Comparison of ENCODE assay signal across 1 cellular context in the genomic region with DNA sequence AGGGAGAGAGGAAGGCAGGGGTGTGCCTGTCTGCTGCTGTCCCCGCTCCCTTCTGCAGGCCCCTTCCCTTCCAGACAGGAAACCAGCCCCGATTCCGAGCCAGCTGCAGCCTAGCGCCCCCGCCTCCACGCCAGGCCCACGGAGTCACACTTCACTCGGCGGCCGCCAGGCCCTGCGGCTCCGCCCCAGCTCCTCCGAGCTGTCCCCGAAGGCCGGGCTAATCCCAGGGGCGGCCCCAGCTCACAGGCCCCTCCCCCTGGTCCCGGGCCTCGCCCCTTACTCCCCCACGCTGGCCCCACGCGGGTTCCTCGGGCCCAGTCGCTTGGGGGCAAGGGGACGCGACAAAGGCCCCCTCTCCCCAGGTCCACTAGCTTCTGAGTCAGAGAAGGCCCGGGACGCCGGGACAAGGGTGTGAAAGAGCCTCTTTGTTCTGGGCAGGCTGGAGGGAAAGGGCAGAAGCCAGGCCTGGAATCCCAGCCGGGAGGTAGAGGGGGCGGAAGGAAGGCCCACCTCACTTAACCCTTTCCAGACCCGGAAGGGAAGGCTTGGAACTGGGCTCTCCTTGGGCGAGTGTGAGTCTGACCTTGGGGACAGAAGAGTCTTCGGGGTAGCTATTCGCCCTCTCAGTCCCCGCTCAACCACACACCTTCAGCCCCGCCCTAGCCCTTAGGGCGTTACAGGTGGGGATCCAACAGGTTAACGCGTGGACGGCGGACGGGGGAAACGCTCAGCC.
TF ChIP-seq lines count a peak whose summit lies in the region.

No MANE protein-coding gene starts in this region.

TF ChIP-seq in HepG2, 621 proteins besides CTCF, POLR2A, EP300 and RAD21 (continued from another document and continues in another):
- TF ChIP-seq, protein P1, sequence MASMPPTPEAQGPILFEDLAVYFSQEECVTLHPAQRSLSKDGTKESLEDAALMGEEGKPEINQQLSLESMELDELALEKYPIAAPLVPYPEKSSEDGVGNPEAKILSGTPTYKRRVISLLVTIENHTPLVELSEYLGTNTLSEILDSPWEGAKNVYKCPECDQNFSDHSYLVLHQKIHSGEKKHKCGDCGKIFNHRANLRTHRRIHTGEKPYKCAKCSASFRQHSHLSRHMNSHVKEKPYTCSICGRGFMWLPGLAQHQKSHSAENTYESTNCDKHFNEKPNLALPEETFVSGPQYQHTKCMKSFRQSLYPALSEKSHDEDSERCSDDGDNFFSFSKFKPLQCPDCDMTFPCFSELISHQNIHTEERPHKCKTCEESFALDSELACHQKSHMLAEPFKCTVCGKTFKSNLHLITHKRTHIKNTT (CRISPR knock-in tag; IDR thresholded peaks at IDR 0.05): no peak
- TF ChIP-seq, protein P2, sequence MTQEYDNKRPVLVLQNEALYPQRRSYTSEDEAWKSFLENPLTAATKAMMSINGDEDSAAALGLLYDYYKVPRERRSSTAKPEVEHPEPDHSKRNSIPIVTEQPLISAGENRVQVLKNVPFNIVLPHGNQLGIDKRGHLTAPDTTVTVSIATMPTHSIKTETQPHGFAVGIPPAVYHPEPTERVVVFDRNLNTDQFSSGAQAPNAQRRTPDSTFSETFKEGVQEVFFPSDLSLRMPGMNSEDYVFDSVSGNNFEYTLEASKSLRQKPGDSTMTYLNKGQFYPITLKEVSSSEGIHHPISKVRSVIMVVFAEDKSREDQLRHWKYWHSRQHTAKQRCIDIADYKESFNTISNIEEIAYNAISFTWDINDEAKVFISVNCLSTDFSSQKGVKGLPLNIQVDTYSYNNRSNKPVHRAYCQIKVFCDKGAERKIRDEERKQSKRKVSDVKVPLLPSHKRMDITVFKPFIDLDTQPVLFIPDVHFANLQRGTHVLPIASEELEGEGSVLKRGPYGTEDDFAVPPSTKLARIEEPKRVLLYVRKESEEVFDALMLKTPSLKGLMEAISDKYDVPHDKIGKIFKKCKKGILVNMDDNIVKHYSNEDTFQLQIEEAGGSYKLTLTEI (CRISPR knock-in tag; conservative IDR thresholded peaks at IDR 0.05): no peak
- TF ChIP-seq ZNF329 (CRISPR knock-in tag; IDR thresholded peaks at IDR 0.05; ENCODE audit: low read depth) (0 out of 2 replicates have a peak, but pooled peaks have one; percentile 2), KLF11 (CRISPR knock-in tag; IDR thresholded peaks at IDR 0.05) (peak; percentile 74), ZBTB7A (CRISPR knock-in tag; IDR thresholded peaks at IDR 0.05) (peak; percentile 96), ZFP36 (IDR thresholded peaks at IDR 0.05; ENCODE audit: borderline replicate concordance, low read depth, low read length, partially characterized antibody) (no peak), ZNF317 (CRISPR knock-in tag; IDR thresholded peaks at IDR 0.05) (peak; percentile 55; the same call in 1 of the 2 replicates), IKZF1 (IDR thresholded peaks at IDR 0.05) (no peak), ZBTB1 (CRISPR knock-in tag; IDR thresholded peaks at IDR 0.05; ENCODE audit: borderline replicate concordance) (no peak), ZNF143 (CRISPR knock-in tag; IDR thresholded peaks at IDR 0.05) (peak; percentile 7), NFIC (IDR thresholded peaks at IDR 0.05; ENCODE audit: low read length) (no peak; the same call in 1 of the 2 replicates), REL (CRISPR knock-in tag; conservative IDR thresholded peaks at IDR 0.05) (peak; percentile 90), ZNF382 (CRISPR knock-in tag; IDR thresholded peaks at IDR 0.05; ENCODE audit: borderline replicate concordance) (no peak), EEA1 (CRISPR knock-in tag; IDR thresholded peaks at IDR 0.05; ENCODE audit: borderline replicate concordance) (no peak), SOX6 (IDR thresholded peaks at IDR 0.05) (no peak), SOX6 (CRISPR knock-in tag; IDR thresholded peaks at IDR 0.05) (peak; percentile 89), ZSCAN22 (CRISPR knock-in tag; IDR thresholded peaks at IDR 0.05) (peak; percentile 50; the same call in 1 of the 2 replicates), ZNF703 (CRISPR knock-in tag; IDR thresholded peaks at IDR 0.05; ENCODE audit: borderline replicate concordance) (peak; percentile 93), SIN3B (IDR thresholded peaks at IDR 0.05; ENCODE audit: low read length) (no peak; the same call in 1 of the 2 replicates), ZSCAN20 (CRISPR knock-in tag; IDR thresholded peaks at IDR 0.05; ENCODE audit: borderline replicate concordance) (peak; percentile 71), ZNF235 (CRISPR knock-in tag; IDR thresholded peaks at IDR 0.05; ENCODE audit: borderline replicate concordance) (peak; percentile 85), HNRNPUL1 (IDR thresholded peaks at IDR 0.05; ENCODE audit: low read depth, low read length) (no peak), TBL1XR1 (IDR thresholded peaks at IDR 0.05; ENCODE audit: borderline replicate concordance, low read length, partially characterized antibody) (no peak), FOXK1 (CRISPR knock-in tag; IDR thresholded peaks at IDR 0.05; ENCODE audit: borderline replicate concordance, low read depth) (0 out of 2 replicates have a peak, but pooled peaks have one; percentile 56), ZNF550 (CRISPR knock-in tag; IDR thresholded peaks at IDR 0.05; ENCODE audit: borderline replicate concordance) (no peak), ZNF737 (CRISPR knock-in tag; IDR thresholded peaks at IDR 0.05; ENCODE audit: borderline replicate concordance) (no peak), ZNF549 (CRISPR knock-in tag; IDR thresholded peaks at IDR 0.05) (no peak), ZFP36L2 (CRISPR knock-in tag; IDR thresholded peaks at IDR 0.05) (no peak), ZNF331 (CRISPR knock-in tag; IDR thresholded peaks at IDR 0.05) (no peak; the same call in 1 of the 2 replicates)
- TF ChIP-seq, protein P3, sequence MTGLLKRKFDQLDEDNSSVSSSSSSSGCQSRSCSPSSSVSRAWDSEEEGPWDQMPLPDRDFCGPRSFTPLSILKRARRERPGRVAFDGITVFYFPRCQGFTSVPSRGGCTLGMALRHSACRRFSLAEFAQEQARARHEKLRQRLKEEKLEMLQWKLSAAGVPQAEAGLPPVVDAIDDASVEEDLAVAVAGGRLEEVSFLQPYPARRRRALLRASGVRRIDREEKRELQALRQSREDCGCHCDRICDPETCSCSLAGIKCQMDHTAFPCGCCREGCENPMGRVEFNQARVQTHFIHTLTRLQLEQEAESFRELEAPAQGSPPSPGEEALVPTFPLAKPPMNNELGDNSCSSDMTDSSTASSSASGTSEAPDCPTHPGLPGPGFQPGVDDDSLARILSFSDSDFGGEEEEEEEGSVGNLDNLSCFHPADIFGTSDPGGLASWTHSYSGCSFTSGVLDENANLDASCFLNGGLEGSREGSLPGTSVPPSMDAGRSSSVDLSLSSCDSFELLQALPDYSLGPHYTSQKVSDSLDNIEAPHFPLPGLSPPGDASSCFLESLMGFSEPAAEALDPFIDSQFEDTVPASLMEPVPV (CRISPR knock-in tag; IDR thresholded peaks at IDR 0.05): peak; percentile 97
- TF ChIP-seq, protein P4, sequence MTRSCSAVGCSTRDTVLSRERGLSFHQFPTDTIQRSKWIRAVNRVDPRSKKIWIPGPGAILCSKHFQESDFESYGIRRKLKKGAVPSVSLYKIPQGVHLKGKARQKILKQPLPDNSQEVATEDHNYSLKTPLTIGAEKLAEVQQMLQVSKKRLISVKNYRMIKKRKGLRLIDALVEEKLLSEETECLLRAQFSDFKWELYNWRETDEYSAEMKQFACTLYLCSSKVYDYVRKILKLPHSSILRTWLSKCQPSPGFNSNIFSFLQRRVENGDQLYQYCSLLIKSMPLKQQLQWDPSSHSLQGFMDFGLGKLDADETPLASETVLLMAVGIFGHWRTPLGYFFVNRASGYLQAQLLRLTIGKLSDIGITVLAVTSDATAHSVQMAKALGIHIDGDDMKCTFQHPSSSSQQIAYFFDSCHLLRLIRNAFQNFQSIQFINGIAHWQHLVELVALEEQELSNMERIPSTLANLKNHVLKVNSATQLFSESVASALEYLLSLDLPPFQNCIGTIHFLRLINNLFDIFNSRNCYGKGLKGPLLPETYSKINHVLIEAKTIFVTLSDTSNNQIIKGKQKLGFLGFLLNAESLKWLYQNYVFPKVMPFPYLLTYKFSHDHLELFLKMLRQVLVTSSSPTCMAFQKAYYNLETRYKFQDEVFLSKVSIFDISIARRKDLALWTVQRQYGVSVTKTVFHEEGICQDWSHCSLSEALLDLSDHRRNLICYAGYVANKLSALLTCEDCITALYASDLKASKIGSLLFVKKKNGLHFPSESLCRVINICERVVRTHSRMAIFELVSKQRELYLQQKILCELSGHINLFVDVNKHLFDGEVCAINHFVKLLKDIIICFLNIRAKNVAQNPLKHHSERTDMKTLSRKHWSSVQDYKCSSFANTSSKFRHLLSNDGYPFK (CRISPR knock-in tag; IDR thresholded peaks at IDR 0.05; ENCODE audit: borderline replicate concordance): peak; percentile 79; the same call in 1 of the 2 replicates
- TF ChIP-seq, protein P5, sequence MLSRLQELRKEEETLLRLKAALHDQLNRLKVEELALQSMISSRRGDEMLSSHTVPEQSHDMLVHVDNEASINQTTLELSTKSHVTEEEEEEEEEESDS (CRISPR knock-in tag; IDR thresholded peaks at IDR 0.05; ENCODE audit: borderline replicate concordance): no peak
- TF ChIP-seq, protein P6, sequence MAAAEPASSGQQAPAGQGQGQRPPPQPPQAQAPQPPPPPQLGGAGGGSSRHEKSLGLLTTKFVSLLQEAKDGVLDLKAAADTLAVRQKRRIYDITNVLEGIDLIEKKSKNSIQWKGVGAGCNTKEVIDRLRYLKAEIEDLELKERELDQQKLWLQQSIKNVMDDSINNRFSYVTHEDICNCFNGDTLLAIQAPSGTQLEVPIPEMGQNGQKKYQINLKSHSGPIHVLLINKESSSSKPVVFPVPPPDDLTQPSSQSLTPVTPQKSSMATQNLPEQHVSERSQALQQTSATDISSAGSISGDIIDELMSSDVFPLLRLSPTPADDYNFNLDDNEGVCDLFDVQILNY (CRISPR knock-in tag; conservative IDR thresholded peaks at IDR 0.05): no peak
- TF ChIP-seq, protein P7, sequence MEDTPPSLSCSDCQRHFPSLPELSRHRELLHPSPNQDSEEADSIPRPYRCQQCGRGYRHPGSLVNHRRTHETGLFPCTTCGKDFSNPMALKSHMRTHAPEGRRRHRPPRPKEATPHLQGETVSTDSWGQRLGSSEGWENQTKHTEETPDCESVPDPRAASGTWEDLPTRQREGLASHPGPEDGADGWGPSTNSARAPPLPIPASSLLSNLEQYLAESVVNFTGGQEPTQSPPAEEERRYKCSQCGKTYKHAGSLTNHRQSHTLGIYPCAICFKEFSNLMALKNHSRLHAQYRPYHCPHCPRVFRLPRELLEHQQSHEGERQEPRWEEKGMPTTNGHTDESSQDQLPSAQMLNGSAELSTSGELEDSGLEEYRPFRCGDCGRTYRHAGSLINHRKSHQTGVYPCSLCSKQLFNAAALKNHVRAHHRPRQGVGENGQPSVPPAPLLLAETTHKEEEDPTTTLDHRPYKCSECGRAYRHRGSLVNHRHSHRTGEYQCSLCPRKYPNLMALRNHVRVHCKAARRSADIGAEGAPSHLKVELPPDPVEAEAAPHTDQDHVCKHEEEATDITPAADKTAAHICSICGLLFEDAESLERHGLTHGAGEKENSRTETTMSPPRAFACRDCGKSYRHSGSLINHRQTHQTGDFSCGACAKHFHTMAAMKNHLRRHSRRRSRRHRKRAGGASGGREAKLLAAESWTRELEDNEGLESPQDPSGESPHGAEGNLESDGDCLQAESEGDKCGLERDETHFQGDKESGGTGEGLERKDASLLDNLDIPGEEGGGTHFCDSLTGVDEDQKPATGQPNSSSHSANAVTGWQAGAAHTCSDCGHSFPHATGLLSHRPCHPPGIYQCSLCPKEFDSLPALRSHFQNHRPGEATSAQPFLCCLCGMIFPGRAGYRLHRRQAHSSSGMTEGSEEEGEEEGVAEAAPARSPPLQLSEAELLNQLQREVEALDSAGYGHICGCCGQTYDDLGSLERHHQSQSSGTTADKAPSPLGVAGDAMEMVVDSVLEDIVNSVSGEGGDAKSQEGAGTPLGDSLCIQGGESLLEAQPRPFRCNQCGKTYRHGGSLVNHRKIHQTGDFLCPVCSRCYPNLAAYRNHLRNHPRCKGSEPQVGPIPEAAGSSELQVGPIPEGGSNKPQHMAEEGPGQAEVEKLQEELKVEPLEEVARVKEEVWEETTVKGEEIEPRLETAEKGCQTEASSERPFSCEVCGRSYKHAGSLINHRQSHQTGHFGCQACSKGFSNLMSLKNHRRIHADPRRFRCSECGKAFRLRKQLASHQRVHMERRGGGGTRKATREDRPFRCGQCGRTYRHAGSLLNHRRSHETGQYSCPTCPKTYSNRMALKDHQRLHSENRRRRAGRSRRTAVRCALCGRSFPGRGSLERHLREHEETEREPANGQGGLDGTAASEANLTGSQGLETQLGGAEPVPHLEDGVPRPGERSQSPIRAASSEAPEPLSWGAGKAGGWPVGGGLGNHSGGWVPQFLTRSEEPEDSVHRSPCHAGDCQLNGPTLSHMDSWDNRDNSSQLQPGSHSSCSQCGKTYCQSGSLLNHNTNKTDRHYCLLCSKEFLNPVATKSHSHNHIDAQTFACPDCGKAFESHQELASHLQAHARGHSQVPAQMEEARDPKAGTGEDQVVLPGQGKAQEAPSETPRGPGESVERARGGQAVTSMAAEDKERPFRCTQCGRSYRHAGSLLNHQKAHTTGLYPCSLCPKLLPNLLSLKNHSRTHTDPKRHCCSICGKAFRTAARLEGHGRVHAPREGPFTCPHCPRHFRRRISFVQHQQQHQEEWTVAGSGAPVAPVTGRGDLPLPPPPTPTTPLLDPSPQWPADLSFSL (CRISPR knock-in tag; IDR thresholded peaks at IDR 0.05): peak; percentile 65; the same call in 1 of the 2 replicates
- TF ChIP-seq, protein P8, sequence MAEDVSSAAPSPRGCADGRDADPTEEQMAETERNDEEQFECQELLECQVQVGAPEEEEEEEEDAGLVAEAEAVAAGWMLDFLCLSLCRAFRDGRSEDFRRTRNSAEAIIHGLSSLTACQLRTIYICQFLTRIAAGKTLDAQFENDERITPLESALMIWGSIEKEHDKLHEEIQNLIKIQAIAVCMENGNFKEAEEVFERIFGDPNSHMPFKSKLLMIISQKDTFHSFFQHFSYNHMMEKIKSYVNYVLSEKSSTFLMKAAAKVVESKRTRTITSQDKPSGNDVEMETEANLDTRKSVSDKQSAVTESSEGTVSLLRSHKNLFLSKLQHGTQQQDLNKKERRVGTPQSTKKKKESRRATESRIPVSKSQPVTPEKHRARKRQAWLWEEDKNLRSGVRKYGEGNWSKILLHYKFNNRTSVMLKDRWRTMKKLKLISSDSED (CRISPR knock-in tag; IDR thresholded peaks at IDR 0.05): no peak
- TF ChIP-seq, protein P9, sequence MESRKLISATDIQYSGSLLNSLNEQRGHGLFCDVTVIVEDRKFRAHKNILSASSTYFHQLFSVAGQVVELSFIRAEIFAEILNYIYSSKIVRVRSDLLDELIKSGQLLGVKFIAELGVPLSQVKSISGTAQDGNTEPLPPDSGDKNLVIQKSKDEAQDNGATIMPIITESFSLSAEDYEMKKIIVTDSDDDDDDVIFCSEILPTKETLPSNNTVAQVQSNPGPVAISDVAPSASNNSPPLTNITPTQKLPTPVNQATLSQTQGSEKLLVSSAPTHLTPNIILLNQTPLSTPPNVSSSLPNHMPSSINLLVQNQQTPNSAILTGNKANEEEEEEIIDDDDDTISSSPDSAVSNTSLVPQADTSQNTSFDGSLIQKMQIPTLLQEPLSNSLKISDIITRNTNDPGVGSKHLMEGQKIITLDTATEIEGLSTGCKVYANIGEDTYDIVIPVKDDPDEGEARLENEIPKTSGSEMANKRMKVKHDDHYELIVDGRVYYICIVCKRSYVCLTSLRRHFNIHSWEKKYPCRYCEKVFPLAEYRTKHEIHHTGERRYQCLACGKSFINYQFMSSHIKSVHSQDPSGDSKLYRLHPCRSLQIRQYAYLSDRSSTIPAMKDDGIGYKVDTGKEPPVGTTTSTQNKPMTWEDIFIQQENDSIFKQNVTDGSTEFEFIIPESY (CRISPR knock-in tag; IDR thresholded peaks at IDR 0.05): peak; percentile 11; the same call in 1 of the 2 replicates
